Comparison of ENCODE assay signal across 29 cellular contexts in genomic region chr16:24228514-24228913, GRCh38. TPM values are rescaled to one million over a fixed set of nuclear protein-coding genes. Genes with fewer than 3 reads are reported as not detected.
DNase-seq lines count a peak whose midpoint lies in the region; ATAC-seq and TF ChIP-seq lines count a peak whose summit lies in the region.
"Had no signal": no experiment of that assay in that cellular context is flagged by ENCODE, and none has a peak within 500 bp of the region (broad histone marks: within the 10 kb centered on the region; RNA-seq: fewer than 3 reads in every experiment).

No MANE protein-coding gene starts in this region.

- H3K27me3 ChIP-seq in transverse colon = no peaks in the 10 kb centered on the region
- no peaks in the 10 kb centered on the region for H3K27me3 ChIP-seq in gastroesophageal sphincter
- H3K27me3 ChIP-seq in testis = no peaks in the 10 kb centered on the region
- H3K27me3 ChIP-seq: BE2C, BLaER1 had no signal

- no peaks in the 10 kb centered on the region for H3K9me3 ChIP-seq in transverse colon
- peaks cover 0 to 7% (median 0%) of the 10 kb centered on the region in 3 donors for H3K9me3 ChIP-seq in gastroesophageal sphincter
- H3K9me3 ChIP-seq in testis = no peaks in the 10 kb centered on the region
- H3K9me3 ChIP-seq: BE2C, BLaER1 had no signal

- no peak for TF ChIP-seq POLR2A in transverse colon (IDR thresholded peaks at IDR 0.05)
- no peak for TF ChIP-seq POLR2A in gastroesophageal sphincter (IDR thresholded peaks at IDR 0.05)
- TF ChIP-seq POLR2A in testis (IDR thresholded peaks at IDR 0.05) = no peak

- in situ Hi-C loops in transverse colon (cut with MboI; ENCODE audit: low pct_ligation_motif_present in 1 of 4, low pct_unique_long_range_greater_than_20kb in 1 of 4, low sequenced_read_pairs in 3 of 4) = no loop called here

- no peak for TF ChIP-seq EP300 in transverse colon (IDR thresholded peaks at IDR 0.05; ENCODE audit: low read depth)
- no peak for TF ChIP-seq EP300 in gastroesophageal sphincter (IDR thresholded peaks at IDR 0.05)

- DNase-seq in inferior parietal cortex (ENCODE audit: extremely low spot score) (peak; percentile 27), superior temporal gyrus (ENCODE audit: extremely low spot score) (peak; percentile 46), transverse colon (no peak), islet precursor cell (no peak), testis (no peak)
- DNase-seq: 8988T; ACHN; BE2C; C1 segment of cervical spinal cord; CD4-positive, alpha-beta memory T cell; CD4-positive, CD25-positive, alpha-beta regulatory T cell; CD8-positive, alpha-beta memory T cell; COR-L47; DMS 273 treated with DMSO at 0.1 percent for 48 hours; DMS153; DMS53; DMS79; DND-41; EL; GDM1 had no signal

- H3K36me3 ChIP-seq in transverse colon (no peaks in the 10 kb centered on the region), gastroesophageal sphincter (no peaks in the 10 kb centered on the region), testis (ENCODE audit: low read depth, missing control alignments) (no peaks in the 10 kb centered on the region)
- H3K36me3 ChIP-seq: BE2C, BLaER1 had no signal

- H3K4me3 ChIP-seq in transverse colon (no peak overlapping the region), gastroesophageal sphincter (no peak overlapping the region), testis (no peak overlapping the region)
- H3K4me3 ChIP-seq: BLaER1, GM12878 had no signal

- H3K27ac ChIP-seq in angular gyrus (ENCODE audit: low read depth, low read length) (peak overlapping the region; percentile 17), cingulate gyrus (ENCODE audit: low read depth, low read length) (peak overlapping the region; percentile 54), transverse colon (no peak overlapping the region), gastroesophageal sphincter (no peak overlapping the region), testis (no peak overlapping the region)
- H3K27ac ChIP-seq: BLaER1 had no signal

- no peak for ATAC-seq in gastroesophageal sphincter
- ATAC-seq: GM12878 had no signal

- TF ChIP-seq CTCF in transverse colon (IDR thresholded peaks at IDR 0.05) (no peak), gastroesophageal sphincter (IDR thresholded peaks at IDR 0.05) (no peak), testis (IDR thresholded peaks at IDR 0.05) (no peak)

- 89 to 93% methylated on average over 7 of the region's 7 CpGs for whole genome bisulfite sequencing in transverse colon (ENCODE audit: low coverage in 1 of 2), 2 donors
- 61 to 94% methylated on average over 2 to 3 of the region's 7 CpGs for WGBS in gastroesophageal sphincter (ENCODE audit: low coverage in 1 of 2), 2 donors
- WGBS in testis, 2 donors = 84 to 95% methylated on average over 6 to 7 of the region's 7 CpGs

- H3K4me1 ChIP-seq in transverse colon (no peaks in the 10 kb centered on the region), gastroesophageal sphincter (no peaks in the 10 kb centered on the region), testis (no peaks in the 10 kb centered on the region)
- H3K4me1 ChIP-seq: BE2C, BLaER1 had no signal

- intact Hi-C loops in transverse colon (cut with DNase I; ENCODE audit: low total_unique reads) = loop anchor here (1.0 kb wide), 1 partner anchor 51 kb away; no protein-coding TSS in a partner anchor
- intact Hi-C loops in testis (cut with DNase I; ENCODE audit: low total_unique reads) = no loop called here

RNA-seq across cellular contexts. Expression of gene CACNG3, which starts 27.6 kb away (rescaled TPM):
- total RNA-seq in transverse colon = not detected
- total RNA-seq in gastroesophageal sphincter = not detected
- under 1 TPM in 1 of 2 donors, not detected in 1; 0.06 TPM for total RNA-seq in testis
- polyA plus RNA-seq in testis (ENCODE audit: insufficient read depth, low read depth, low replicate concordance) = 0.32 TPM
- total RNA-seq: CD4-positive, alpha-beta memory T cell; CD4-positive, CD25-positive, alpha-beta regulatory T cell; CD8-positive, alpha-beta memory T cell; Daoy; G401; GM12878 had no signal
- polyA plus RNA-seq: AG04450; CD14-positive monocyte; CD4-positive, alpha-beta memory T cell; CD4-positive, CD25-positive, alpha-beta regulatory T cell; CD8-positive, alpha-beta memory T cell had no signal

Comparison
In these comparisons a context has a peak if more than half of its experiments do, and no peak if none do; other contexts are left out.
1. H3K27ac ChIP-seq: peak in angular gyrus (single experiment) and cingulate gyrus (single experiment); none in transverse colon (0 of 4), gastroesophageal sphincter (0 of 4) and testis (0 of 2).
2. DNase-seq: peak in inferior parietal cortex (single experiment) and superior temporal gyrus (single experiment); none in transverse colon (single experiment), islet precursor cell (single experiment) and testis (single experiment).